19 cellular contexts compared by ENCODE assay signal in the genomic region with DNA sequence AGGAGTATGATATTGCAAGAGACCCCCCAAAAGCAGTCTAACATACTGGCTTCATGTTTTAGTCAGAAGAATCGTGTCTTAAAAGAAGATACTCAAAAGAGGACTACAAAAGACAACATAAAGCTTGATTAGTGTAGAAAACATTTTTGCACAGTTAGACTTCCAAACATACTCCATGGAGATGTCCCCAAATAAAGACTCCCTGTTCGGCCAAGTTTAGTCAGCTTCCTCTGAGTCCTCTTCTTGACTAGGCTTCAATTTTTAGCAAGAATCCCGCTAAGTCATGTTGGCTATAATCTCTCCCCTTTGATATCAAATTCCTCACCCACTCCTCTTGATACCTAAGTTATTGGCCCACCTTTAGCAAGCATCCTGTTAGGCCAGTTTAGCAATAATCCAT.
A peak's percentile ranks its signal among the peaks of the same experiment; 100 is the strongest.
DNase-seq lines count a peak whose midpoint lies in the region; ATAC-seq and TF ChIP-seq lines count a peak whose summit lies in the region.
"Had no signal": no experiment of that assay in that cellular context is flagged by ENCODE, and none has a peak within 500 bp of the region (broad histone marks: within the 10 kb centered on the region; RNA-seq: fewer than 3 reads in every experiment).

No MANE protein-coding gene starts in this region.

- WGBS in mammary epithelial cell (ENCODE audit: low coverage, missing lambda C conversion rate): 38% methylated on average over 3 of the region's 3 CpGs

- ATAC-seq in left ventricle myocardium superior: peak; percentile 60
- peak; percentile 53 for ATAC-seq in thoracic aorta (ENCODE audit: insufficient number of reproducible peaks, low FRiP score, low read depth)
- ATAC-seq: PC-3 had no signal

- H3K4me2 ChIP-seq in mammary epithelial cell (ENCODE audit: insufficient read depth, low read depth, low read length): no peak overlapping the region

- DNase-seq in adipocyte (ENCODE audit: low read depth): no peak
- peak; percentile 45 for DNase-seq in fibroblast of mammary gland (ENCODE audit: low read depth)
- no peak for DNase-seq in left ventricle myocardium superior
- no peak for DNase-seq in thoracic aorta (ENCODE audit: low spot score)
- DNase-seq in NCI-H524 treated with DMSO at 0.1 percent for 48 hours (lab: John Stamatoyannopoulos, UW): no peak
- no peak for DNase-seq in mammary epithelial cell
- no peak for DNase-seq in SKM-1 (lab: John Stamatoyannopoulos, UW; ENCODE audit: unreplicated experiment)
- DNase-seq: BE2C; CD4-positive, CD25-positive, alpha-beta regulatory T cell; COR-L47; H7; HFFc6; KG1; NCI-H1436; NCI-H1930; NCI-H226; NCI-H526; PC-3 had no signal

- H3K36me3 ChIP-seq in adipocyte (ENCODE audit: control insufficient read depth, insufficient read depth, low read length, severe bottlenecking) (no peaks in the 10 kb centered on the region), thoracic aorta (no peaks in the 10 kb centered on the region), mammary epithelial cell (ENCODE audit: insufficient read depth, low read length) (no peaks in the 10 kb centered on the region)
- H3K36me3 ChIP-seq: BE2C had no signal

- H3K9me3 ChIP-seq in adipocyte (ENCODE audit: control insufficient read depth, low read length): no peaks in the 10 kb centered on the region
- H3K9me3 ChIP-seq in thoracic aorta: no peaks in the 10 kb centered on the region
- H3K9me3 ChIP-seq in mammary epithelial cell (replicated peaks; ENCODE audit: insufficient read depth, low read length): no peaks in the 10 kb centered on the region
- H3K9me3 ChIP-seq: BE2C had no signal

- intact Hi-C loops in left ventricle myocardium superior (cut with micrococcal nuclease) (no loop called here), mammary epithelial cell (cut with micrococcal nuclease) (no loop called here)

- no TSS peak for BruUV-seq in mammary epithelial cell (replicated peaks; lab: Mats Ljungman, UMichigan)

- H3K4me3 ChIP-seq in adipocyte (ENCODE audit: low read length) (peak overlapping the region; percentile 32), fibroblast of mammary gland (ENCODE audit: control insufficient read depth, low read depth, low read length) (no peak overlapping the region), thoracic aorta (no peak overlapping the region), mammary epithelial cell (replicated peaks in 1 of 3; ENCODE audit: insufficient read depth in 1 of 3, low read depth in 2 of 3, low read length in 3 of 3) (no peak overlapping the region)

- no peak overlapping the region for H2AFZ ChIP-seq in mammary epithelial cell (ENCODE audit: low read depth, low read length)

- H4K20me1 ChIP-seq in mammary epithelial cell (ENCODE audit: insufficient read depth, low read length): no peaks in the 10 kb centered on the region

- no peaks in the 10 kb centered on the region for H3K79me2 ChIP-seq in mammary epithelial cell (ENCODE audit: insufficient read depth, low read length)

- no peak overlapping the region for H3K9ac ChIP-seq in adipocyte (ENCODE audit: low read length)
- no peak overlapping the region for H3K9ac ChIP-seq in mammary epithelial cell (ENCODE audit: insufficient read depth, low read length)

- in situ Hi-C loops in mammary epithelial cell (cut with MboI; ENCODE audit: low sequenced_read_pairs in 2 of 2): no loop called here

- TF ChIP-seq CTCF in fibroblast of mammary gland (conservative IDR thresholded peaks at IDR 0.05; ENCODE audit: control insufficient read depth, insufficient read depth, low read depth, low read length) (no peak), thoracic aorta (IDR thresholded peaks at IDR 0.05) (no peak), mammary epithelial cell (conservative IDR thresholded peaks at IDR 0.05 in 1 of 2, IDR thresholded peaks at IDR 0.05 in 1 of 2; ENCODE audit: extremely low read depth in 1 of 2, insufficient read depth in 1 of 2, low read depth in 1 of 2, low read length in 2 of 2) (no peak)

- dilution Hi-C loops in mammary epithelial cell (cut with HindIII; ENCODE audit: low sequenced_read_pairs): no loop called here

- H3K27me3 ChIP-seq in adipocyte (replicated peaks; ENCODE audit: control insufficient read depth, insufficient read depth, low read length) (no peaks in the 10 kb centered on the region), thoracic aorta (replicated peaks; ENCODE audit: insufficient read depth) (no peaks in the 10 kb centered on the region), mammary epithelial cell (ENCODE audit: insufficient read depth, low read length) (no peaks in the 10 kb centered on the region)
- H3K27me3 ChIP-seq: BE2C had no signal

- H3K27ac ChIP-seq in thoracic aorta (peak overlapping the region in 1 of 2 donors; percentile 49), mammary epithelial cell (ENCODE audit: insufficient read depth, low read depth, low read length) (no peak overlapping the region)
- H3K27ac ChIP-seq: RWPE1 had no signal

- H3K4me1 ChIP-seq in adipocyte (ENCODE audit: control insufficient read depth, insufficient read depth, low read length) (peaks cover 53% of the 10 kb centered on the region), thoracic aorta (ENCODE audit: control insufficient read depth in 1 of 2, low read depth in 2 of 2) (peaks cover 0 to 39% of the 10 kb centered on the region in 2 donors), mammary epithelial cell (ENCODE audit: insufficient read depth, low read length) (peaks cover 3% of the 10 kb centered on the region)
- H3K4me1 ChIP-seq: BE2C had no signal

- CTCF ChIA-PET in mammary epithelial cell (lab: Charles Lee; ENCODE audit: low non-redundant PET): no interaction called here
